ENCODE assay signal across 13 cellular contexts in the genomic region with DNA sequence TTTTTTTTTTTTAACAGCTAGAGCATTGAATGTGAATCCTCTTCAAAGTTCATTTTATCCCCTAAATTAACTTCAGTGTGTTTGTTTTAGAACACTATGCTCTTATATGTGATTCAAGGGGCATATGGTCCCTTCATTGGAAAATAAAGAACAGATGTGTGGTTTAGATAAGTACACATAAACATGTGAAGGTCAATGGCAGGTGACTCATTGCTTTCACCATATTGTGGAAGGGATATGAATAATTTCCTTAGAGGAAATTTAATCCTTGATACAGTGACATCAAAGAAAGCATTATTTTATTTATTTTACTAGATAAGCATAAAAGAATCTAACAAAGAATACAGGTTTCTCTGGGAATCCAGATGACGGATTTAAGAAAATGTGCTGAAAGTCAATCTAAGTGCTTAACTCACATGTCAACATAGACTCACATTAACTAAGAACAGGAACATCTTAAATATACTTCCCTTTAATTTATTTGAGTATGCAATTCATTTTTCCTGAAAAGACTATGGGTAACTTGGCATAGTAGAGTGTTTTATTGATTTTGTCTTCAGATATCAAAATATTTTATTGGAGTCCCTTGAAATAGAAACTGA.
DNase-seq lines count a peak whose midpoint lies in the region; ATAC-seq and TF ChIP-seq lines count a peak whose summit lies in the region.
"Had no signal": no experiment of that assay in that cellular context is flagged by ENCODE, and none has a peak within 500 bp of the region (broad histone marks: within the 10 kb centered on the region; RNA-seq: fewer than 3 reads in every experiment).

No MANE protein-coding gene starts in this region.

- H3K9me3 ChIP-seq in SK-N-SH: no peaks in the 10 kb centered on the region

- H3K4me2 ChIP-seq in SK-N-SH: no peak overlapping the region

- no peaks in the 10 kb centered on the region for H4K20me1 ChIP-seq in SK-N-SH (ENCODE audit: insufficient read depth)

- H3K9me3 Mint-ChIP-seq in activated CD8-positive, alpha-beta memory T cell treated with anti-CD3 and anti-CD28 coated beads, Interleukin-2, amount 10 ng/mL, durations not matched to agents 7 days and 5 days (ENCODE audit: low read depth): no peaks in the 10 kb centered on the region
- H3K9me3 Mint-ChIP-seq in T-helper 2 cell treated with Interferon-gamma antibody and Interleukin-4, amounts not matched to agents 5 μg/mL and 100 μg/mL, for 36 hours: no peaks in the 10 kb centered on the region

- no peak overlapping the region for H3K4me3 Mint-ChIP-seq in activated CD8-positive, alpha-beta memory T cell treated with anti-CD3 and anti-CD28 coated beads, Interleukin-2, amount 10 ng/mL, durations not matched to agents 7 days and 5 days
- H3K4me3 Mint-ChIP-seq in T-helper 2 cell treated with Interferon-gamma antibody and Interleukin-4, amounts not matched to agents 5 μg/mL and 100 μg/mL, for 36 hours: no peak overlapping the region
- H3K4me3 Mint-ChIP-seq: activated CD4-positive, alpha-beta T cell treated with anti-CD3 and anti-CD28 coated beads for 36 hours; immature natural killer cell had no signal

- DNase-seq in AG20443 (ENCODE audit: low spot score) (peak; percentile 19), LHCN-M2 (ENCODE audit: low read depth) (peak; percentile 98), SK-N-SH (peak; percentile 11), foreskin melanocyte (peak; percentile 46), hepatic stellate cell (ENCODE audit: low spot score) (no peak)
- no peak for DNase-seq in activated CD8-positive, alpha-beta memory T cell treated with anti-CD3 and anti-CD28 coated beads, Interleukin-2, amount 10 ng/mL, durations not matched to agents 7 days and 5 days
- no peak for DNase-seq in T-helper 2 cell treated with Interferon-gamma antibody and Interleukin-4, amounts not matched to agents 5 μg/mL and 100 μg/mL, for 36 hours (ENCODE audit: low spot score)
- DNase-seq: activated CD4-positive, alpha-beta T cell treated with anti-CD3 and anti-CD28 coated beads for 36 hours; aorta; immature natural killer cell; NCI-H2227 treated with DMSO at 0.1 percent for 48 hours; stimulated activated naive CD4-positive, alpha-beta T cell treated with Interleukin-2 at 50 U/mL for 16 hours had no signal

- peaks cover 0 to 3% of the 10 kb centered on the region in 2 experiments; a peak in 2 of 4 replicates for H3K4me1 ChIP-seq in SK-N-SH (ENCODE audit: control insufficient read depth in 1 of 2, insufficient read depth in 2 of 2, low read depth in 1 of 2, low read length in 1 of 2)

- TF ChIP-seq RAD21 in SK-N-SH (IDR thresholded peaks at IDR 0.05; ENCODE audit: low read length): no peak

- peaks cover 7% of the 10 kb centered on the region for H3K27me3 Mint-ChIP-seq in activated CD8-positive, alpha-beta memory T cell treated with anti-CD3 and anti-CD28 coated beads, Interleukin-2, amount 10 ng/mL, durations not matched to agents 7 days and 5 days
- H3K27me3 Mint-ChIP-seq in T-helper 2 cell treated with Interferon-gamma antibody and Interleukin-4, amounts not matched to agents 5 μg/mL and 100 μg/mL, for 36 hours (ENCODE audit: low read depth): peaks cover 2% of the 10 kb centered on the region

- no peak for ATAC-seq in HG03460 (IDR thresholded peaks at IDR 0.05; ENCODE audit: unreplicated experiment)
- ATAC-seq in activated CD8-positive, alpha-beta memory T cell treated with anti-CD3 and anti-CD28 coated beads, Interleukin-2, amount 10 ng/mL, durations not matched to agents 7 days and 5 days: no peak
- ATAC-seq: activated CD4-positive, alpha-beta T cell treated with anti-CD3 and anti-CD28 coated beads for 36 hours had no signal

- no peaks in the 10 kb centered on the region for H3K79me2 ChIP-seq in SK-N-SH (ENCODE audit: insufficient read depth)

- TF ChIP-seq CTCF in SK-N-SH (IDR thresholded peaks at IDR 0.05): no peak

- H3K4me1 Mint-ChIP-seq in activated CD8-positive, alpha-beta memory T cell treated with anti-CD3 and anti-CD28 coated beads, Interleukin-2, amount 10 ng/mL, durations not matched to agents 7 days and 5 days: no peaks in the 10 kb centered on the region
- no peaks in the 10 kb centered on the region for H3K4me1 Mint-ChIP-seq in T-helper 2 cell treated with Interferon-gamma antibody and Interleukin-4, amounts not matched to agents 5 μg/mL and 100 μg/mL, for 36 hours (ENCODE audit: low read depth)
- H3K4me1 Mint-ChIP-seq: activated CD4-positive, alpha-beta T cell treated with anti-CD3 and anti-CD28 coated beads for 36 hours; immature natural killer cell had no signal

- no peaks in the 10 kb centered on the region for H3K9me2 ChIP-seq in SK-N-SH

- no peaks in the 10 kb centered on the region; the same call in 1 of the 2 replicates for H3K27me3 ChIP-seq in SK-N-SH (ENCODE audit: insufficient read depth)

- H3F3A ChIP-seq in SK-N-SH (replicated peaks; ENCODE audit: insufficient read depth): peaks cover 10% of the 10 kb centered on the region

- POLR2A ChIA-PET in SK-N-SH (lab: Yijun Ruan, JAX): no interaction called here

- H3K36me3 Mint-ChIP-seq in activated CD8-positive, alpha-beta memory T cell treated with anti-CD3 and anti-CD28 coated beads, Interleukin-2, amount 10 ng/mL, durations not matched to agents 7 days and 5 days: no peaks in the 10 kb centered on the region
- no peaks in the 10 kb centered on the region for H3K36me3 Mint-ChIP-seq in T-helper 2 cell treated with Interferon-gamma antibody and Interleukin-4, amounts not matched to agents 5 μg/mL and 100 μg/mL, for 36 hours (ENCODE audit: low read depth)
- H3K36me3 Mint-ChIP-seq: immature natural killer cell had no signal

- TF ChIP-seq EP300 in SK-N-SH (IDR thresholded peaks at IDR 0.05; ENCODE audit: borderline replicate concordance in 1 of 2, low read depth in 1 of 2, low read length in 1 of 2): peak in 1 of 2 experiments; percentile 83; a peak in 3 of 4 replicates

- H3K27ac ChIP-seq in SK-N-SH (ENCODE audit: low read depth in 2 of 2, low read length in 1 of 2): no peak overlapping the region

- H2AFZ ChIP-seq in SK-N-SH (ENCODE audit: low read depth): no peak overlapping the region

- CTCF ChIA-PET in SK-N-SH (lab: Yijun Ruan, JAX): interaction anchor here (0.8 kb wide), 1 partner anchor 11 kb away, joined by 3 read pairs; no protein-coding TSS in a partner anchor
- CTCF ChIA-PET in activated CD8-positive, alpha-beta memory T cell treated with anti-CD3 and anti-CD28 coated beads, Interleukin-2, amount 10 ng/mL, durations not matched to agents 7 days and 5 days (lab: Charles Lee): no interaction called here

- H3K4me3 ChIP-seq in SK-N-SH (ENCODE audit: low read depth in 2 of 2, low read length in 1 of 2): no peak overlapping the region

- no peak overlapping the region for H3K27ac Mint-ChIP-seq in activated CD8-positive, alpha-beta memory T cell treated with anti-CD3 and anti-CD28 coated beads, Interleukin-2, amount 10 ng/mL, durations not matched to agents 7 days and 5 days
- no peak overlapping the region for H3K27ac Mint-ChIP-seq in T-helper 2 cell treated with Interferon-gamma antibody and Interleukin-4, amounts not matched to agents 5 μg/mL and 100 μg/mL, for 36 hours
- H3K27ac Mint-ChIP-seq: activated CD4-positive, alpha-beta T cell treated with anti-CD3 and anti-CD28 coated beads for 36 hours; immature natural killer cell had no signal

- H3K36me3 ChIP-seq in SK-N-SH (replicated peaks in 1 of 2; ENCODE audit: control insufficient read depth in 1 of 2, insufficient read depth in 2 of 2, low read length in 1 of 2): no peaks in the 10 kb centered on the region

- 15% methylated on average over 1 of the region's 1 CpG for WGBS in SK-N-SH (ENCODE audit: low lambda C conversion rate)

- no peak overlapping the region for H3K9ac ChIP-seq in SK-N-SH

TF ChIP-seq in SK-N-SH, 30 proteins besides CTCF, POLR2A, EP300 and RAD21 (continues in another document):
- TF ChIP-seq RXRA (IDR thresholded peaks at IDR 0.05; ENCODE audit: borderline replicate concordance, low read depth) (peak; percentile 81), FOXM1 (IDR thresholded peaks at IDR 0.05; ENCODE audit: low read depth) (0 out of 2 replicates have a peak, but pooled peaks have one; percentile 27), MXI1 (IDR thresholded peaks at IDR 0.05; ENCODE audit: low read depth, low read length) (no peak), SMC3 (IDR thresholded peaks at IDR 0.05; ENCODE audit: low read depth, low read length) (no peak), YY1 (IDR thresholded peaks at IDR 0.05; ENCODE audit: low read depth) (no peak), TCF12 (IDR thresholded peaks at IDR 0.05) (peak; percentile 99), NRF1 (IDR thresholded peaks at IDR 0.05; ENCODE audit: low read depth, low read length) (no peak), TAF1 (IDR thresholded peaks at IDR 0.05; ENCODE audit: borderline replicate concordance, low read depth, low read length) (no peak), JUND (IDR thresholded peaks at IDR 0.05) (peak; percentile 90), CHD2 (IDR thresholded peaks at IDR 0.05; ENCODE audit: low read length, partially characterized antibody) (no peak), GATA2 (CRISPR knock-in tag; IDR thresholded peaks at IDR 0.05) (no peak), MEF2A (IDR thresholded peaks at IDR 0.05; ENCODE audit: borderline replicate concordance, low read depth) (no peak), GABPA (IDR thresholded peaks at IDR 0.05; ENCODE audit: low read depth) (no peak), FOSL2 (IDR thresholded peaks at IDR 0.05; ENCODE audit: borderline replicate concordance, low read depth) (peak; percentile 80), RFX5 (IDR thresholded peaks at IDR 0.05; ENCODE audit: low read length) (no peak)
- TF ChIP-seq, protein P1, sequence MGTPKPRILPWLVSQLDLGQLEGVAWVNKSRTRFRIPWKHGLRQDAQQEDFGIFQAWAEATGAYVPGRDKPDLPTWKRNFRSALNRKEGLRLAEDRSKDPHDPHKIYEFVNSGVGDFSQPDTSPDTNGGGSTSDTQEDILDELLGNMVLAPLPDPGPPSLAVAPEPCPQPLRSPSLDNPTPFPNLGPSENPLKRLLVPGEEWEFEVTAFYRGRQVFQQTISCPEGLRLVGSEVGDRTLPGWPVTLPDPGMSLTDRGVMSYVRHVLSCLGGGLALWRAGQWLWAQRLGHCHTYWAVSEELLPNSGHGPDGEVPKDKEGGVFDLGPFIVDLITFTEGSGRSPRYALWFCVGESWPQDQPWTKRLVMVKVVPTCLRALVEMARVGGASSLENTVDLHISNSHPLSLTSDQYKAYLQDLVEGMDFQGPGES (IDR thresholded peaks at IDR 0.05; ENCODE audit: low read depth, low read length): no peak
- TF ChIP-seq, protein P2, sequence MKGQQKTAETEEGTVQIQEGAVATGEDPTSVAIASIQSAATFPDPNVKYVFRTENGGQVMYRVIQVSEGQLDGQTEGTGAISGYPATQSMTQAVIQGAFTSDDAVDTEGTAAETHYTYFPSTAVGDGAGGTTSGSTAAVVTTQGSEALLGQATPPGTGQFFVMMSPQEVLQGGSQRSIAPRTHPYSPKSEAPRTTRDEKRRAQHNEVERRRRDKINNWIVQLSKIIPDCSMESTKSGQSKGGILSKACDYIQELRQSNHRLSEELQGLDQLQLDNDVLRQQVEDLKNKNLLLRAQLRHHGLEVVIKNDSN (IDR thresholded peaks at IDR 0.05; ENCODE audit: borderline replicate concordance, low read depth): no peak

Comparison
In these comparisons a context has a peak if more than half of its experiments do, and no peak if none do; other contexts are left out.
1. DNase-seq: peak in AG20443 (single experiment), LHCN-M2 (single experiment), SK-N-SH (single experiment) and foreskin melanocyte (single experiment); none in hepatic stellate cell (single experiment), activated CD8-positive, alpha-beta memory T cell treated with anti-CD3 and anti-CD28 coated beads, Interleukin-2, amount 10 ng/mL, durations not matched to agents 7 days and 5 days (single experiment) and T-helper 2 cell treated with Interferon-gamma antibody and Interleukin-4, amounts not matched to agents 5 μg/mL and 100 μg/mL, for 36 hours (single experiment).